In the genomic region with DNA sequence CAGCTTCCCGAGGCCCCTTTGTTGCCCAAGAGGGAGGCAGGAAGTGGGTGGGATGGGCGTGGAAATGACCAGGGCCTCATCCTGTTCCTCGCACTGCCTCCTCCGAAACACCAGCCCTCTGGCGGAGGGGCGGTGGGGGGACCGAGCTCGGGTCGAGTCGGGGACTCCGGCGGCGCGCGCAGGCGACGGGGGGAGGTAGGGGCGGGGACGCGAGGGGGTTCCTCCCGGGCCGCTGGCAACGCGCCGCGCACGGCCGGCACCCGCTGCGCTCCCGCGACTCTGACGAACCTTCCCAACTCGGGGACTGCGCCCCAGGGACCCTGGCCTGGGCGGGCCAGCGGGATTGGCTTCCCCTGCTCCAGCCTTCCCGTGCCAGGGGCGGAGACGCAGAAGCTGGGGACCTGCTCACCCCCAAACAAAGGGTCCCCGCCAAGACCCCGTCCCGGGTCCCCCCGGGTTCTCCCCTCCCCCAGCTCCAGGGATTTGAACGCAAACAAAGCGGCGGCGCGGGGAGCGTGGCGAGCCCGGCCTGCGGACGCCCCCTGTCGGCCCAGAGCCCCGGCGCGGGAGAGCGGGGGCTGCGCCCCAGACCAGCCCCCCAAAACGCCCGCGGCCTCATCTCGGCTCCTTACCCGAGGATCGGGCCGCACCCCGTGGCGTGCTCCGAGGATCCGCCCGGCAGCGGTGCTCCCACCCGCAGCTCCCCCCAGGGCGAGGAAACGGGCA, we compare ENCODE assay signal across 8 cellular contexts. TPM values are rescaled to one million over a fixed set of nuclear protein-coding genes. Genes with fewer than 3 reads are reported as not detected.
DNase-seq lines count a peak whose midpoint lies in the region; ATAC-seq and TF ChIP-seq lines count a peak whose summit lies in the region.

No MANE protein-coding gene starts in this region.

- peaks cover 15% of the 10 kb centered on the region for H3K4me1 ChIP-seq in psoas muscle

- 1 to 3% (median 2%) methylated on average over 32 to 76 of the region's 76 CpGs for WGBS in psoas muscle, 3 donors

- H3K9me3 ChIP-seq in psoas muscle = no peaks in the 10 kb centered on the region

- no peaks in the 10 kb centered on the region for H3K27me3 ChIP-seq in psoas muscle (ENCODE audit: insufficient read depth in 3 of 3, low read length in 2 of 3)

- peak overlapping the region; percentile 92 for H3K4me3 ChIP-seq in psoas muscle

- DNase-seq in CMK (ENCODE audit: low read depth) (peak; percentile 81), SKM-1 treated with dmso at 0.1 percent for 144 hours (lab: John Stamatoyannopoulos, UW; ENCODE audit: unreplicated experiment) (peak; percentile 89), astrocyte of the hippocampus (ENCODE audit: low read depth, low spot score) (peak; percentile 95), hepatic stellate cell (ENCODE audit: low spot score) (peak; percentile 97), psoas muscle (peak; percentile 92 to 94)

- peaks cover 0 to 37% of the 10 kb centered on the region in 2 donors for H3K36me3 ChIP-seq in psoas muscle (ENCODE audit: insufficient read depth in 1 of 2, low read depth in 1 of 2)

- intact Hi-C loops in psoas muscle (cut with DNase I) = no loop called here

- H3K27ac ChIP-seq in psoas muscle = peak overlapping the region; percentile 86

- TF ChIP-seq CTCF in LNCAP (IDR thresholded peaks at IDR 0.05) = peak; percentile 82
- TF ChIP-seq CTCF in psoas muscle (IDR thresholded peaks at IDR 0.05) = peak; percentile 62

- ATAC-seq in GM19452 (IDR thresholded peaks at IDR 0.05; ENCODE audit: unreplicated experiment) (peak; percentile 53), psoas muscle (peak; percentile 62 to 74 (median 72)), GM21526 (IDR thresholded peaks at IDR 0.05; ENCODE audit: low FRiP score, unreplicated experiment) (no peak)

RNA-seq across cellular contexts. Expression of gene SEMA4C, which starts 1.2 kb away (rescaled TPM):
- 10 to 100 TPM in 3 of 4 donors, 1 to 10 TPM in 1; 9.5 to 10.8 (median 10.2) TPM for total RNA-seq in psoas muscle
- polyA plus RNA-seq in psoas muscle = 1 to 10 TPM; 4.1 to 8.3 (median 6.0) TPM

RNA-seq across cellular contexts. Expression of gene ANKRD39, which starts 10.9 kb away (rescaled TPM):
- 100 to 1,000 TPM in 1 of 4 donors, 10 to 100 TPM in 3; 53.3 to 101 (median 78.7) TPM for total RNA-seq in psoas muscle
- polyA plus RNA-seq in psoas muscle = 10 to 100 TPM; 19.2 to 34.0 (median 26.2) TPM

RNA-seq across cellular contexts. Expression of gene ANKRD23, which starts 24.9 kb away (rescaled TPM):
- total RNA-seq in psoas muscle = 1,000 to 10,000 TPM in 2 of 4 donors, 100 to 1,000 TPM in 2; 788 to 1,374 (median 978) TPM
- polyA plus RNA-seq in psoas muscle = 100 to 1,000 TPM; 256 to 608 (median 529) TPM

RNA-seq across cellular contexts. Expression of gene CNNM3, which starts 52.6 kb away (rescaled TPM):
- 10 to 100 TPM in 3 of 4 donors, 1 to 10 TPM in 1; 7.2 to 12.6 (median 10.9) TPM for total RNA-seq in psoas muscle
- 1 to 10 TPM; 4.2 to 7.7 (median 6.4) TPM for polyA plus RNA-seq in psoas muscle
